In the genomic region with DNA sequence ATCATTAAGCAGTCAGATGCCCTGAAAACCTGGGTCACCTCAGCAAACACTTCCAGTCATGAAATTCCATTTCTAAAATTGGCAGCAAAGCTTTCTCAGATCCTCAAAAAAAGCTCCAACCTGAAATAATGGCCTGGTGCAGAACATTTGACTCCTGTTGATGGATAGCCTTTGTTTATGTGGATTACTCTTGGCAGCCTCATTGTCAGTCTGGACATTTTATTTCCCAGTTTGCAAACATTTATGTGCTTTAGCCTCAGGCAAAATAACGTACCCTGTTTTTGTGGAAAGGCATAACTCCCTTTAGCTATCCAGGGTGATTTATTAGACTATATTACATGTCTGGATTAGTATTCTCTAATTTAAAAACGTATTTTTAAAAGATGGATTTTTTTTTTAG, we compare ENCODE assay signal across 27 cellular contexts.
"Had no signal": no experiment of that assay in that cellular context is flagged by ENCODE, and none has a peak within 500 bp of the region (broad histone marks: within the 10 kb centered on the region; RNA-seq: fewer than 3 reads in every experiment).

No MANE protein-coding gene starts in this region.

- H3K27me3 Mint-ChIP-seq: activated CD4-positive, alpha-beta T cell treated with anti-CD3 and anti-CD28 coated beads for 36 hours; activated naive CD4-positive, alpha-beta T cell treated with anti-CD3 and anti-CD28 coated beads, Interleukin-2, amount 50 U/mL, for 24 hours; activated naive CD8-positive, alpha-beta T cell treated with anti-CD3 and anti-CD28 coated beads, Interleukin-2, amount 50 U/mL, for 24 hours; effector memory CD8-positive, alpha-beta T cell; T-cell had no signal

- H3K27ac Mint-ChIP-seq: activated CD4-positive, alpha-beta T cell treated with anti-CD3 and anti-CD28 coated beads for 36 hours; activated naive CD8-positive, alpha-beta T cell treated with anti-CD3 and anti-CD28 coated beads, Interleukin-2, amount 50 U/mL, for 24 hours; activated T-helper 1 cell treated with anti-CD3 and anti-CD28 coated beads, Interleukin-12 subunit alpha, Interleukin-12 subunit beta, Interleukin-2, Interleukin-4 antibody, amounts not matched to agents 30 ng/mL and 10 ng/mL and 1 ng/mL, durations not matched to agents 14 hours and 24 hours and 36 hours; effector memory CD8-positive, alpha-beta T cell; T-cell had no signal

- H3K36me3 ChIP-seq: left lung had no signal

- H3K9me3 Mint-ChIP-seq: activated naive CD4-positive, alpha-beta T cell treated with anti-CD3 and anti-CD28 coated beads, Interleukin-2, amount 50 U/mL, for 24 hours; activated naive CD8-positive, alpha-beta T cell treated with anti-CD3 and anti-CD28 coated beads, Interleukin-2, amount 50 U/mL, for 24 hours; activated T-helper 1 cell treated with anti-CD3 and anti-CD28 coated beads, Interleukin-12 subunit alpha, Interleukin-12 subunit beta, Interleukin-2, Interleukin-4 antibody, amounts not matched to agents 30 ng/mL and 10 ng/mL and 1 ng/mL, durations not matched to agents 14 hours and 24 hours and 36 hours; effector memory CD8-positive, alpha-beta T cell; nephron; T-cell had no signal

- H3K4me1 ChIP-seq: foreskin keratinocyte had no signal

- H3K4me3 Mint-ChIP-seq: activated CD4-positive, alpha-beta T cell treated with anti-CD3 and anti-CD28 coated beads for 36 hours; activated naive CD4-positive, alpha-beta T cell treated with anti-CD3 and anti-CD28 coated beads, Interleukin-2, amount 50 U/mL, for 24 hours; activated naive CD8-positive, alpha-beta T cell treated with anti-CD3 and anti-CD28 coated beads, Interleukin-2, amount 50 U/mL, for 24 hours; activated T-helper 1 cell treated with anti-CD3 and anti-CD28 coated beads, Interleukin-12 subunit alpha, Interleukin-12 subunit beta, Interleukin-2, Interleukin-4 antibody, amounts not matched to agents 30 ng/mL and 10 ng/mL and 1 ng/mL, durations not matched to agents 14 hours and 24 hours and 36 hours; effector memory CD8-positive, alpha-beta T cell; nephron; T-cell had no signal

- H3K9me3 ChIP-seq: heart left ventricle, left lung, mucosa of descending colon, tibial nerve had no signal

- FAIRE-seq: islet of Langerhans had no signal

- H3K27me3 ChIP-seq: foreskin keratinocyte, heart left ventricle, left lung, tibial nerve had no signal

- DNase-seq: activated CD4-positive, alpha-beta T cell treated with anti-CD3 and anti-CD28 coated beads for 36 hours; activated CD4-positive, alpha-beta T cell treated with anti-CD3 and anti-CD28 coated beads, Interleukin-2, amount 50 U/mL, for 4 hours; activated CD4-positive, CD25-positive, alpha-beta regulatory T cell; activated gamma-delta T cell treated with Interleukin-2 at 50 U/mL for 16 hours; activated naive CD8-positive, alpha-beta T cell treated with anti-CD3 and anti-CD28 coated beads, Interleukin-2, amount 50 U/mL, for 24 hours; activated T-cell treated with anti-CD3 and anti-CD28 coated beads, Interleukin-2, amount 50 U/mL, for 1 hour; amygdala; caudate nucleus; cortex of kidney; effector memory CD8-positive, alpha-beta T cell; foreskin keratinocyte; heart left ventricle; mesendoderm; mucosa of descending colon; posterior cingulate gyrus; right cardiac atrium; stimulated activated CD4-positive, alpha-beta T cell treated with anti-CD3 and anti-CD28 coated beads, Interleukin-15, amount 100 ng/mL, for 24 hours; stimulated activated CD4-positive, alpha-beta T cell treated with anti-CD3 and anti-CD28 coated beads, Interleukin-2, amount 100 ng/mL, for 24 hours; stimulated activated naive CD4-positive, alpha-beta T cell; T-cell had no signal

- H3K27ac ChIP-seq: foreskin keratinocyte, heart left ventricle, left lung, tibial nerve had no signal

- H3K4me1 Mint-ChIP-seq: activated CD4-positive, alpha-beta T cell treated with anti-CD3 and anti-CD28 coated beads for 36 hours; activated naive CD4-positive, alpha-beta T cell treated with anti-CD3 and anti-CD28 coated beads, Interleukin-2, amount 50 U/mL, for 24 hours; activated naive CD8-positive, alpha-beta T cell treated with anti-CD3 and anti-CD28 coated beads, Interleukin-2, amount 50 U/mL, for 24 hours; T-cell had no signal

- H3K4me3 ChIP-seq: heart left ventricle, left lung, lung, mucosa of descending colon, tibial nerve had no signal
